ENCODE assay signal across 9 cellular contexts in genomic region chr17:67157732-67158639, GRCh38.
DNase-seq lines count a peak whose midpoint lies in the region; ATAC-seq and TF ChIP-seq lines count a peak whose summit lies in the region.
"Had no signal": no experiment of that assay in that cellular context is flagged by ENCODE, and none has a peak within 500 bp of the region (broad histone marks: within the 10 kb centered on the region; RNA-seq: fewer than 3 reads in every experiment).

No MANE protein-coding gene starts in this region.

- no peak overlapping the region for H3K27ac ChIP-seq in heart right ventricle

- no peaks in the 10 kb centered on the region for H3K9me3 ChIP-seq in heart right ventricle

- peak overlapping the region; percentile 80 for H3K27ac Mint-ChIP-seq in T-helper 2 cell treated with Interferon-gamma antibody and Interleukin-4, amounts not matched to agents 5 μg/mL and 100 μg/mL, for 36 hours

- H3K4me1 Mint-ChIP-seq in T-helper 2 cell treated with Interferon-gamma antibody and Interleukin-4, amounts not matched to agents 5 μg/mL and 100 μg/mL, for 36 hours (ENCODE audit: low read depth) = peaks cover 19% of the 10 kb centered on the region

- peak in 7 of 9 donors; percentile 15 to 47 (median 40) for TF ChIP-seq CTCF in heart right ventricle (IDR thresholded peaks at IDR 0.05)

- H3K4me1 ChIP-seq in heart right ventricle = peaks cover 0 to 11% (median 0%) of the 10 kb centered on the region in 9 donors

- peaks cover 0 to 75% (median 10%) of the 10 kb centered on the region in 9 donors for H3K36me3 ChIP-seq in heart right ventricle

- peaks cover 39% of the 10 kb centered on the region for H3K36me3 Mint-ChIP-seq in T-helper 2 cell treated with Interferon-gamma antibody and Interleukin-4, amounts not matched to agents 5 μg/mL and 100 μg/mL, for 36 hours (ENCODE audit: low read depth)

- ATAC-seq in heart right ventricle = peak in 5 of 8 donors; percentile 29 to 72 (median 57)
- ATAC-seq in GM21576 (IDR thresholded peaks at IDR 0.05; ENCODE audit: unreplicated experiment) = no peak
- no peak for ATAC-seq in GM21423 (IDR thresholded peaks at IDR 0.05; ENCODE audit: unreplicated experiment)

- peaks cover 5% of the 10 kb centered on the region for H3K9me3 Mint-ChIP-seq in T-helper 2 cell treated with Interferon-gamma antibody and Interleukin-4, amounts not matched to agents 5 μg/mL and 100 μg/mL, for 36 hours

- H3K27me3 Mint-ChIP-seq in T-helper 2 cell treated with Interferon-gamma antibody and Interleukin-4, amounts not matched to agents 5 μg/mL and 100 μg/mL, for 36 hours (ENCODE audit: low read depth) = no peaks in the 10 kb centered on the region

- no peaks in the 10 kb centered on the region for H3K27me3 ChIP-seq in heart right ventricle

- no peak overlapping the region for H3K4me3 ChIP-seq in heart right ventricle
- H3K4me3 ChIP-seq: lung had no signal

- intact Hi-C loops in heart right ventricle (cut with DNase I) = loop anchor here in 3 of 10 donors (10.0 kb wide), 2 partner anchors 243 to 433 kb away; no protein-coding TSS in a partner anchor

- DNase-seq in EH (ENCODE audit: low read depth) (peak; percentile 53), Kasumi-1 (lab: John Stamatoyannopoulos, UW) (peak; percentile 53 to 69), heart right ventricle (no peak)
- DNase-seq in T-helper 2 cell treated with Interferon-gamma antibody and Interleukin-4, amounts not matched to agents 5 μg/mL and 100 μg/mL, for 36 hours (ENCODE audit: low spot score) = no peak
- DNase-seq in stimulated activated CD4-positive, alpha-beta T cell treated with anti-CD3 and anti-CD28 coated beads, Interleukin-12 subunit alpha, Interleukin-12 subunit beta, amount 100 ng/mL, for 4 hours = no peak
- DNase-seq in activated effector memory CD4-positive, alpha-beta T cell treated with Interleukin-2 at 50 U/mL for 16 hours = no peak

- peak overlapping the region; percentile 63 for H3K4me3 Mint-ChIP-seq in T-helper 2 cell treated with Interferon-gamma antibody and Interleukin-4, amounts not matched to agents 5 μg/mL and 100 μg/mL, for 36 hours

Comparison
In these comparisons a context has a peak if more than half of its experiments do, and no peak if none do; other contexts are left out.
1. DNase-seq: peak in EH (single experiment) and Kasumi-1 (2 of 2); none in T-helper 2 cell treated with Interferon-gamma antibody and Interleukin-4, amounts not matched to agents 5 μg/mL and 100 μg/mL, for 36 hours (single experiment), heart right ventricle (0 of 2), stimulated activated CD4-positive, alpha-beta T cell treated with anti-CD3 and anti-CD28 coated beads, Interleukin-12 subunit alpha, Interleukin-12 subunit beta, amount 100 ng/mL, for 4 hours (single experiment) and activated effector memory CD4-positive, alpha-beta T cell treated with Interleukin-2 at 50 U/mL for 16 hours (single experiment).
2. ATAC-seq: peak in heart right ventricle (5 of 8); none in GM21576 (single experiment) and GM21423 (single experiment).